10 cellular contexts compared by ENCODE assay signal in the genomic region with DNA sequence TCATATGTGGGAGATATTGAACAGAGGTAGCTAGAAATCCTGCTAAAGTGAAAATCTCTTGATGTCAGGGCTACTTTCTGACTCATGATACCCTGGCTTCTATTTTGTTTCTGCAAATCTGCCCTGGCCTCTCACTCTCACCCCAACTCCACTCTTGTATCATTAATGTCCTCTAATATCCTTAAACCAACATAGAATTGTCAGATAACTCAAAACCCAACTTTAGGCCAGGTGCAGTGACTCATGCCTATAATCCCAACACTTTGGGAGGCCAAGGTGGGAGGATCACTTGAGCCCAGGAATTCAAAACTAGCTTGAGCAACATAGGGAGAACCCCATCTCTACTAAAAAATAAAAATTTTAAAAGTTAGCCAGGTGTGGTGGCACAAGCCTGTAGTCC. TPM values are rescaled to one million over a fixed set of nuclear protein-coding genes. Genes with fewer than 3 reads are reported as not detected.
"Had no signal": no experiment of that assay in that cellular context is flagged by ENCODE, and none has a peak within 500 bp of the region (broad histone marks: within the 10 kb centered on the region; RNA-seq: fewer than 3 reads in every experiment).

No MANE protein-coding gene starts in this region.

- H3K4me3 Mint-ChIP-seq: GM23338, H9, HFFc6, IgD-negative memory B cell had no signal

- ATAC-seq: GM23338, HepG2 had no signal

- H3K9me3 Mint-ChIP-seq: GM23338, H9, HFFc6, IgD-negative memory B cell had no signal

- H3K4me2 ChIP-seq: GM23338 had no signal

- H3K4me3 ChIP-seq: GM23338 had no signal

- H3K27ac Mint-ChIP-seq: GM23338, H9, HFFc6, IgD-negative memory B cell had no signal

- H3K27ac ChIP-seq: HL-60 had no signal

- H3K36me3 Mint-ChIP-seq: IgD-negative memory B cell had no signal

- DNase-seq: H9, HCEC 1CT, HFFc6, KBM-7 had no signal

- H2AFZ ChIP-seq: GM23338 had no signal

RNA-seq across cellular contexts. Expression of a gene that starts 57.4 kb away (rescaled TPM):
- total RNA-seq: GM23338, H1, H9, HepG2, HFFc6, HT1080 had no signal
- polyA plus RNA-seq: GM23338, H1, HepG2, IgD-negative memory B cell had no signal
